In the genomic region with DNA sequence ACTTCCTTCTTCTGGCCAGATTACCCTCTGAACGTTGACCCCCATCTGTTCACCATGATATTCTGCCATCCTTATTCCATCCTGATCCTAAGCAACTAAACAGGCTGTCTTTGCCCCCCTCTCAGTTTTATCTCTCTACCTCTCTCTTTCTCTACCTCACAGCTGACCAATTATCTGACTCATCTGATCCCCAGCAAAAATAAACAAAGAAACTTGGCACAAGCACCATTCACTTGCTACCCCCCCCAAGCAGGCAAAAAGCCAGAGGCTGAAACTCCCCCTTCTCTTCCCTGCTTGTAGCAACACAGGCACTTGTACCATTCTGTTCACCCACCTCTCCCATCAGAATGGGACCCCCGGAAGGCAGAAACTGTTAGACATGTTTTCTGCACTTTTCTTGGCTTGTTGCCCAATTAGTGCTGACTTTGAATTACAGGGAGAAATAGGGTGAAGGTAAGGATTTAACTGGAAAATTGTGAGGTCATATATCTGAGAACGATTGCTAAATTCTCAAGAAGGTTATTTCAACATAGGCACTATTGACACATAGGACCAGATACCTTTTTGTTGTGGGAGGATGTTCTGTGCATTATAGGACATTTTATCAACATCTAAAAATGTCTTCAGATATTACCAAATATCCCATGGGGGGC, we compare ENCODE assay signal across 14 cellular contexts.
DNase-seq lines count a peak whose midpoint lies in the region; ATAC-seq and TF ChIP-seq lines count a peak whose summit lies in the region.
"Had no signal": no experiment of that assay in that cellular context is flagged by ENCODE, and none has a peak within 500 bp of the region (broad histone marks: within the 10 kb centered on the region; RNA-seq: fewer than 3 reads in every experiment).

No MANE protein-coding gene starts in this region.

- peak; percentile 9 for DNase-seq in Caki2 (ENCODE audit: low read depth)
- DNase-seq in M059J (ENCODE audit: low read depth), result peak; percentile 15
- DNase-seq in NCI-H524 treated with DMSO at 0.1 percent for 48 hours (lab: John Stamatoyannopoulos, UW), result peak; percentile 9
- DNase-seq in fibroblast of lung (ENCODE audit: low read depth in 2 of 2), result peak; percentile 1 to 15
- no peak for DNase-seq in brain microvascular endothelial cell
- DNase-seq in glomerular visceral epithelial cell (ENCODE audit: extremely low spot score), result no peak
- DNase-seq in GM13977 (ENCODE audit: low spot score), result no peak
- DNase-seq: activated CD4-positive, alpha-beta memory T cell treated with anti-CD3 and anti-CD28 coated beads, Interleukin-2, amount 10 ng/mL, durations not matched to agents 7 days and 5 days; natural killer cell; NCI-H1436; psoas muscle; stimulated activated CD4-positive, alpha-beta T cell treated with anti-CD3 and anti-CD28 coated beads, Interleukin-12 subunit alpha, Interleukin-12 subunit beta, amount 100 ng/mL, for 4 hours; stimulated activated naive CD8-positive, alpha-beta T cell treated with anti-CD3 and anti-CD28 coated beads, Interleukin-15, Interleukin-2, amounts not matched to agents 100 U/mL and 50 U/mL, for 24 hours had no signal

- in situ Hi-C loops in Caki2 (cut with HindIII; ENCODE audit: low pct_unique_long_range_greater_than_20kb, low sequenced_read_pairs) (no loop called here), brain microvascular endothelial cell (cut with HindIII; ENCODE audit: low pct_ligation_motif_present, low sequenced_read_pairs) (no loop called here), GM13977 (cut with MboI; ENCODE audit: low pct_unique_long_range_greater_than_20kb, low sequenced_read_pairs, unreplicated experiment) (no loop called here)

- H3K36me3 ChIP-seq in fibroblast of lung (ENCODE audit: control insufficient read depth, insufficient read depth, low read length) (no peaks in the 10 kb centered on the region), brain microvascular endothelial cell (replicated peaks) (no peaks in the 10 kb centered on the region)

- H3K27me3 ChIP-seq in fibroblast of lung (ENCODE audit: control insufficient read depth, insufficient read depth, low read length), result no peaks in the 10 kb centered on the region
- no peaks in the 10 kb centered on the region for H3K27me3 ChIP-seq in brain microvascular endothelial cell (replicated peaks)

- no peak for ATAC-seq in GM18909 (IDR thresholded peaks at IDR 0.05; ENCODE audit: poor library complexity, unreplicated experiment)
- ATAC-seq: natural killer cell; psoas muscle; stimulated activated naive CD8-positive, alpha-beta T cell treated with anti-CD3 and anti-CD28 coated beads, Interleukin-15, Interleukin-2, amounts not matched to agents 100 U/mL and 50 U/mL, for 24 hours had no signal

- no peaks in the 10 kb centered on the region for H3K9me3 ChIP-seq in fibroblast of lung (ENCODE audit: control insufficient read depth, insufficient read depth, low read depth, low read length)
- H3K9me3 ChIP-seq: psoas muscle had no signal

- H4K20me1 ChIP-seq in fibroblast of lung (ENCODE audit: control insufficient read depth, extremely low read depth, insufficient read depth, low read length), result no peaks in the 10 kb centered on the region

- H2AFZ ChIP-seq in fibroblast of lung (ENCODE audit: low read length), result no peak overlapping the region

- H3K79me2 ChIP-seq in fibroblast of lung (ENCODE audit: control insufficient read depth, insufficient read depth, low read length), result no peaks in the 10 kb centered on the region

- H3K4me2 ChIP-seq in fibroblast of lung (ENCODE audit: extremely low read depth, insufficient read depth, low read length), result no peak overlapping the region

- no peak for TF ChIP-seq CTCF in fibroblast of lung (conservative IDR thresholded peaks at IDR 0.05 in 1 of 2, IDR thresholded peaks at IDR 0.05 in 1 of 2; ENCODE audit: low read depth in 1 of 2, low read length in 2 of 2)
- TF ChIP-seq CTCF in brain microvascular endothelial cell (IDR thresholded peaks at IDR 0.05; ENCODE audit: low read depth, low read length, missing control alignments), result no peak
- TF ChIP-seq CTCF in GM13977 (IDR thresholded peaks at IDR 0.05; ENCODE audit: extremely low read depth, insufficient read depth, missing control alignments), result no peak

- no peaks in the 10 kb centered on the region for H3K4me1 ChIP-seq in fibroblast of lung (ENCODE audit: control insufficient read depth, extremely low read depth, insufficient read depth, low read length)
- H3K4me1 ChIP-seq: psoas muscle had no signal

- H3K27ac ChIP-seq in fibroblast of lung (ENCODE audit: insufficient read depth, low read length), result no peak overlapping the region
- H3K27ac ChIP-seq in brain microvascular endothelial cell, result no peak overlapping the region
- H3K27ac ChIP-seq: psoas muscle had no signal

- H3K4me3 ChIP-seq in fibroblast of lung (replicated peaks in 1 of 4; ENCODE audit: control extremely low read depth in 1 of 4, insufficient read depth in 1 of 4, low read depth in 3 of 4, low read length in 4 of 4) (no peak overlapping the region), brain microvascular endothelial cell (ENCODE audit: low read depth, low read length) (no peak overlapping the region)
- H3K4me3 ChIP-seq: psoas muscle had no signal

- H3K9ac ChIP-seq in fibroblast of lung (ENCODE audit: insufficient read depth, low read length), result no peak overlapping the region

Comparison
In these comparisons a context has a peak if more than half of its experiments do, and no peak if none do; other contexts are left out.
1. DNase-seq: peak in Caki2 (single experiment), M059J (single experiment), NCI-H524 treated with DMSO at 0.1 percent for 48 hours (single experiment) and fibroblast of lung (2 of 2); none in brain microvascular endothelial cell (single experiment), glomerular visceral epithelial cell (single experiment) and GM13977 (single experiment).